13 cellular contexts compared by ENCODE assay signal in the genomic region with DNA sequence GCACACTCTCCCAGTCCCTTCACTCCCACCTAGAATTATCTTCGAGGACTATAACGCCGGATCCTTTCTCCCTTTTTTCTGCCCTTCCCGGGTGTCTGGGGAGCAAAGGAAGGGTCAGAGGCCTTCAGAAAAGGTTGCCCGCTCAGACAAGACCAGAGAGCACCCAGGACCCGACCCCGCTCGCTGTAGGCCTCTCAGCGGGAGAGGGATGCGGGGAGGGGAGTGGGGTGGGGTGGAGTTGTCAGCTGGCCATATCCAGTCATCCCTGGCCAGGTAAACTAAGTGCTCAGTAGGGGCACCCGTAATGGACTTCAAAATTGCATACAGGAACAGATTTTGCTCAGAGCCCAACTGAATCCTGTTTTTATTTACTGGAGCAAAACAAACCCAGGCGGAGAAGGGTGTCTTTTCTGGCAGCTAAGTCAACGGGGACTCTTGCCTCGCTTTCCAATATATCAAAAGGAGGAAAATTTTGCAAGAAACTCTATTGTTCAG.
A peak's percentile ranks its signal among the peaks of the same experiment; 100 is the strongest.
DNase-seq lines count a peak whose midpoint lies in the region; ATAC-seq, FAIRE-seq and TF ChIP-seq lines count a peak whose summit lies in the region.
"Had no signal": no experiment of that assay in that cellular context is flagged by ENCODE, and none has a peak within 500 bp of the region (broad histone marks: within the 10 kb centered on the region; RNA-seq: fewer than 3 reads in every experiment).

No MANE protein-coding gene starts in this region.

- H3K4me1 ChIP-seq in ACC112 (ENCODE audit: control insufficient read depth, insufficient read depth, low read length, unreplicated experiment) (no peaks in the 10 kb centered on the region), astrocyte (ENCODE audit: insufficient read depth, low read length) (no peaks in the 10 kb centered on the region), mesodermal cell (ENCODE audit: control insufficient read depth, insufficient read depth, low read length, poor library complexity, severe bottlenecking) (no peaks in the 10 kb centered on the region)
- H3K4me1 ChIP-seq: breast epithelium had no signal

- H3K9me3 Mint-ChIP-seq in astrocyte (ENCODE audit: unreplicated experiment), result peaks cover 2% of the 10 kb centered on the region
- peaks cover 1% of the 10 kb centered on the region for H3K9me3 Mint-ChIP-seq in activated naive CD4-positive, alpha-beta T cell treated with anti-CD3 and anti-CD28 coated beads, Interleukin-2, amount 10 ng/mL, durations not matched to agents 7 days and 5 days

- H3K27ac Mint-ChIP-seq in astrocyte (ENCODE audit: unreplicated experiment), result peak overlapping the region; percentile 49
- no peak overlapping the region for H3K27ac Mint-ChIP-seq in activated naive CD4-positive, alpha-beta T cell treated with anti-CD3 and anti-CD28 coated beads, Interleukin-2, amount 10 ng/mL, durations not matched to agents 7 days and 5 days
- H3K27ac Mint-ChIP-seq: B cell, naive B cell had no signal

- in situ Hi-C loops in ACHN (cut with HindIII; ENCODE audit: low pct_ligation_motif_present, low pct_unique_long_range_greater_than_20kb, low sequenced_read_pairs), result no loop called here

- FAIRE-seq in astrocyte (lab: Jason Lieb, UNC), result no peak

- H3K9me3 ChIP-seq in astrocyte (ENCODE audit: insufficient read depth, low read depth, low read length), result no peaks in the 10 kb centered on the region
- H3K9me3 ChIP-seq in mesodermal cell (ENCODE audit: control insufficient read depth, low read length), result no peaks in the 10 kb centered on the region
- H3K9me3 ChIP-seq: breast epithelium had no signal

- H3K4me3 ChIP-seq in ACC112 (ENCODE audit: low read depth, low read length), result peak overlapping the region; percentile 75
- H3K4me3 ChIP-seq in astrocyte (ENCODE audit: insufficient read depth, low read depth, low read length), result peak overlapping the region; percentile 64
- H3K4me3 ChIP-seq in mesodermal cell (ENCODE audit: extremely low read depth, insufficient read depth, low read length, poor library complexity, severe bottlenecking), result peak overlapping the region; percentile 40

- H3K4me3 Mint-ChIP-seq in astrocyte (ENCODE audit: unreplicated experiment), result peak overlapping the region; percentile 78
- H3K4me3 Mint-ChIP-seq in activated naive CD4-positive, alpha-beta T cell treated with anti-CD3 and anti-CD28 coated beads, Interleukin-2, amount 10 ng/mL, durations not matched to agents 7 days and 5 days, result no peak overlapping the region
- H3K4me3 Mint-ChIP-seq: B cell, naive B cell had no signal

- H4K20me1 ChIP-seq in astrocyte (ENCODE audit: insufficient read depth, low read length), result no peaks in the 10 kb centered on the region

- CTCF ChIA-PET in activated naive CD4-positive, alpha-beta T cell treated with anti-CD3 and anti-CD28 coated beads, Interleukin-2, amount 10 ng/mL, durations not matched to agents 7 days and 5 days (lab: Charles Lee), result no interaction called here

- peaks cover 7% of the 10 kb centered on the region for H3K27me3 Mint-ChIP-seq in astrocyte (ENCODE audit: low read depth, unreplicated experiment)
- H3K27me3 Mint-ChIP-seq in activated naive CD4-positive, alpha-beta T cell treated with anti-CD3 and anti-CD28 coated beads, Interleukin-2, amount 10 ng/mL, durations not matched to agents 7 days and 5 days, result peaks cover 14% of the 10 kb centered on the region

- H3K36me3 ChIP-seq in ACC112 (ENCODE audit: insufficient read depth, low read length), result no peaks in the 10 kb centered on the region
- no peaks in the 10 kb centered on the region for H3K36me3 ChIP-seq in astrocyte (ENCODE audit: insufficient read depth, low read length)
- H3K36me3 ChIP-seq in mesodermal cell (ENCODE audit: control insufficient read depth, insufficient read depth, low read length), result no peaks in the 10 kb centered on the region
- H3K36me3 ChIP-seq: breast epithelium had no signal

- peak overlapping the region; percentile 90 for H3K4me2 ChIP-seq in astrocyte (ENCODE audit: low read length)

- no peak for ATAC-seq in HG02763 (IDR thresholded peaks at IDR 0.05; ENCODE audit: unreplicated experiment)

- WGBS in mesodermal cell (ENCODE audit: insufficient coverage in 2 of 2), 2 experiments, result 64 to 70% methylated on average over 9 to 10 of the region's 14 CpGs

- no peaks in the 10 kb centered on the region for H3K79me2 ChIP-seq in ACC112 (ENCODE audit: control insufficient read depth, insufficient read depth, low read length, unreplicated experiment)
- no peaks in the 10 kb centered on the region for H3K79me2 ChIP-seq in astrocyte (ENCODE audit: insufficient read depth, low read length)

- DNase-seq in NCI-H128 (lab: John Stamatoyannopoulos, UW; ENCODE audit: unreplicated experiment), result peak; percentile 68
- DNase-seq in astrocyte (ENCODE audit: low read depth), result no peak
- no peak for DNase-seq in ACHN
- no peak for DNase-seq in activated naive CD4-positive, alpha-beta T cell treated with anti-CD3 and anti-CD28 coated beads, Interleukin-2, amount 10 ng/mL, durations not matched to agents 7 days and 5 days
- DNase-seq in NCI-H226, result no peak
- DNase-seq: naive B cell, NCI-H1694, T-helper 2 cell had no signal

- no peak for TF ChIP-seq CTCF in astrocyte (IDR thresholded peaks at IDR 0.05; ENCODE audit: insufficient read depth, low read depth, low read length)

- H3K36me3 Mint-ChIP-seq in astrocyte (ENCODE audit: low read depth, unreplicated experiment), result no peaks in the 10 kb centered on the region
- no peaks in the 10 kb centered on the region for H3K36me3 Mint-ChIP-seq in activated naive CD4-positive, alpha-beta T cell treated with anti-CD3 and anti-CD28 coated beads, Interleukin-2, amount 10 ng/mL, durations not matched to agents 7 days and 5 days
- H3K36me3 Mint-ChIP-seq: naive B cell had no signal

- H3K27me3 ChIP-seq in ACC112 (ENCODE audit: insufficient read depth, low read length) (peaks cover 49% of the 10 kb centered on the region), astrocyte (ENCODE audit: insufficient read depth, low read length) (no peaks in the 10 kb centered on the region)

- no peaks in the 10 kb centered on the region for H3K4me1 Mint-ChIP-seq in astrocyte (ENCODE audit: low read depth, unreplicated experiment)
- H3K4me1 Mint-ChIP-seq in activated naive CD4-positive, alpha-beta T cell treated with anti-CD3 and anti-CD28 coated beads, Interleukin-2, amount 10 ng/mL, durations not matched to agents 7 days and 5 days, result no peaks in the 10 kb centered on the region
- H3K4me1 Mint-ChIP-seq: B cell had no signal

- H3K27ac ChIP-seq in ACC112 (ENCODE audit: low read depth, low read length) (no peak overlapping the region), astrocyte (ENCODE audit: low read depth, low read length) (no peak overlapping the region), mesodermal cell (ENCODE audit: low read depth, low read length, severe bottlenecking) (no peak overlapping the region)
- H3K27ac ChIP-seq: breast epithelium had no signal

- H3K9ac ChIP-seq in astrocyte (ENCODE audit: low read length), result peak overlapping the region; percentile 61

- H2AFZ ChIP-seq in ACC112 (ENCODE audit: low read length, unreplicated experiment) (no peak overlapping the region), astrocyte (ENCODE audit: low read depth, low read length) (peak overlapping the region; percentile 94)
